In genomic region chr17:62724398-62725146, GRCh38 we compare ENCODE assay signal across 8 cellular contexts.
A peak's percentile ranks its signal among the peaks of the same experiment; 100 is the strongest.
DNase-seq lines count a peak whose midpoint lies in the region; ATAC-seq lines count a peak whose summit lies in the region.

No MANE protein-coding gene starts in this region.

- peaks cover 16% of the 10 kb centered on the region for H3K4me1 Mint-ChIP-seq in activated CD4-positive, alpha-beta memory T cell treated with anti-CD3 and anti-CD28 coated beads, Interleukin-2, amount 10 ng/mL, durations not matched to agents 7 days and 5 days

- POLR2A ChIA-PET in activated CD4-positive, alpha-beta memory T cell treated with anti-CD3 and anti-CD28 coated beads, Interleukin-2, amount 10 ng/mL, durations not matched to agents 7 days and 5 days (lab: Charles Lee): interaction anchor here (0.9 kb wide), 1 partner anchor 52 kb away, joined by 3 read pairs; no protein-coding TSS in a partner anchor

- no peaks in the 10 kb centered on the region for H3K36me3 Mint-ChIP-seq in activated CD4-positive, alpha-beta memory T cell treated with anti-CD3 and anti-CD28 coated beads, Interleukin-2, amount 10 ng/mL, durations not matched to agents 7 days and 5 days (ENCODE audit: low read depth)

- H3K9ac ChIP-seq in BLaER1 treated with 17β-estradiol and CSF1 and Interleukin-3, amounts not matched to agents 10 nM and 100 nM: peak overlapping the region in 3 of 11 experiments; percentile 7 to 30 (median 12); a peak in 4 of 22 replicates

- no peaks in the 10 kb centered on the region for H4K20me1 ChIP-seq in BLaER1 treated with 17β-estradiol and CSF1 and Interleukin-3, amounts not matched to agents 10 nM and 100 nM

- H3K27ac ChIP-seq in BLaER1 treated with 17β-estradiol and CSF1 and Interleukin-3, amounts not matched to agents 10 nM and 100 nM: peak overlapping the region in 5 of 11 experiments; percentile 2 to 42 (median 11); a peak in 5 of 22 replicates

- H3K4me3 ChIP-seq in BLaER1 treated with 17β-estradiol and CSF1 and Interleukin-3, amounts not matched to agents 10 nM and 100 nM: no peak overlapping the region

- peak; percentile 74 for DNase-seq in activated CD4-positive, alpha-beta memory T cell treated with anti-CD3 and anti-CD28 coated beads, Interleukin-2, amount 10 ng/mL, durations not matched to agents 7 days and 5 days
- DNase-seq in glomerular visceral epithelial cell (ENCODE audit: extremely low spot score): peak; percentile 22
- peak; percentile 51 for DNase-seq in stimulated activated CD8-positive, alpha-beta memory T cell treated with anti-CD3 and anti-CD28 coated beads, Interleukin-7, amount 100 ng/mL, for 24 hours (ENCODE audit: low read depth)
- DNase-seq in SKM-1 (lab: John Stamatoyannopoulos, UW; ENCODE audit: unreplicated experiment): no peak
- no peak for DNase-seq in DMS 273 treated with DMSO at 0.1 percent for 48 hours (lab: John Stamatoyannopoulos, UW)

- H3K27me3 Mint-ChIP-seq in activated CD4-positive, alpha-beta memory T cell treated with anti-CD3 and anti-CD28 coated beads, Interleukin-2, amount 10 ng/mL, durations not matched to agents 7 days and 5 days: peaks cover 59% of the 10 kb centered on the region

- H3K4me1 ChIP-seq in BLaER1 treated with 17β-estradiol and CSF1 and Interleukin-3, amounts not matched to agents 10 nM and 100 nM: peaks cover 20 to 62% (median 46%) of the 10 kb centered on the region in 10 experiments

- peak overlapping the region; percentile 65 for H3K4me3 Mint-ChIP-seq in activated CD4-positive, alpha-beta memory T cell treated with anti-CD3 and anti-CD28 coated beads, Interleukin-2, amount 10 ng/mL, durations not matched to agents 7 days and 5 days

- ATAC-seq in GM21367 (IDR thresholded peaks at IDR 0.05; ENCODE audit: unreplicated experiment) (peak; percentile 91), HG03571 (IDR thresholded peaks at IDR 0.05; ENCODE audit: unreplicated experiment) (peak; percentile 96)

- no peaks in the 10 kb centered on the region for H3K9me3 Mint-ChIP-seq in activated CD4-positive, alpha-beta memory T cell treated with anti-CD3 and anti-CD28 coated beads, Interleukin-2, amount 10 ng/mL, durations not matched to agents 7 days and 5 days

- peak overlapping the region; percentile 65 to 80 (median 76) for H3K4me2 ChIP-seq in BLaER1 treated with 17β-estradiol and CSF1 and Interleukin-3, amounts not matched to agents 10 nM and 100 nM

- H3K36me3 ChIP-seq in BLaER1 treated with 17β-estradiol and CSF1 and Interleukin-3, amounts not matched to agents 10 nM and 100 nM: no peaks in the 10 kb centered on the region

- CTCF ChIA-PET in activated CD4-positive, alpha-beta memory T cell treated with anti-CD3 and anti-CD28 coated beads, Interleukin-2, amount 10 ng/mL, durations not matched to agents 7 days and 5 days (lab: Charles Lee): interaction anchor here (1.3 kb wide), 1 partner anchor 21 kb away, joined by 6 read pairs; no protein-coding TSS in a partner anchor

- peak overlapping the region; percentile 74 for H3K27ac Mint-ChIP-seq in activated CD4-positive, alpha-beta memory T cell treated with anti-CD3 and anti-CD28 coated beads, Interleukin-2, amount 10 ng/mL, durations not matched to agents 7 days and 5 days

- H3K27me3 ChIP-seq in BLaER1 treated with 17β-estradiol and CSF1 and Interleukin-3, amounts not matched to agents 10 nM and 100 nM: no peaks in the 10 kb centered on the region

- H3K9me3 ChIP-seq in BLaER1 treated with 17β-estradiol and CSF1 and Interleukin-3, amounts not matched to agents 10 nM and 100 nM (replicated peaks in 1 of 11): peaks cover 0 to 14% (median 6%) of the 10 kb centered on the region in 11 experiments; a peak in 12 of 22 replicates

Comparison
In these comparisons a context has a peak if more than half of its experiments do, and no peak if none do; other contexts are left out.
1. DNase-seq: peak in activated CD4-positive, alpha-beta memory T cell treated with anti-CD3 and anti-CD28 coated beads, Interleukin-2, amount 10 ng/mL, durations not matched to agents 7 days and 5 days (single experiment), glomerular visceral epithelial cell (single experiment) and stimulated activated CD8-positive, alpha-beta memory T cell treated with anti-CD3 and anti-CD28 coated beads, Interleukin-7, amount 100 ng/mL, for 24 hours (single experiment); none in SKM-1 (single experiment) and DMS 273 treated with DMSO at 0.1 percent for 48 hours (single experiment).